ENCODE assay signal across 16 cellular contexts in genomic region chr3:177426151-177426904, GRCh38.
A peak's percentile ranks its signal among the peaks of the same experiment; 100 is the strongest.
DNase-seq lines count a peak whose midpoint lies in the region; ATAC-seq and TF ChIP-seq lines count a peak whose summit lies in the region.
"Had no signal": no experiment of that assay in that cellular context is flagged by ENCODE, and none has a peak within 500 bp of the region (broad histone marks: within the 10 kb centered on the region; RNA-seq: fewer than 3 reads in every experiment).

No MANE protein-coding gene starts in this region.

- POLR2A ChIA-PET in activated CD4-positive, alpha-beta T cell treated with anti-CD3 and anti-CD28 coated beads for 36 hours (lab: Charles Lee) = interaction anchor here (0.7 to 0.9 kb wide), 2 partner anchors 89 to 389 kb away, joined by 3 read pairs; no protein-coding TSS in a partner anchor

- H3K4me1 Mint-ChIP-seq in activated CD4-positive, alpha-beta T cell treated with anti-CD3 and anti-CD28 coated beads for 36 hours = peaks cover 37% of the 10 kb centered on the region
- H3K4me1 Mint-ChIP-seq in activated T-helper 2 cell treated with anti-CD3 and anti-CD28 coated beads, Interferon-gamma antibody, Interleukin-2, Interleukin-4, amounts not matched to agents 10 μg/mL and 5 μg/mL and 100 μg/mL, durations not matched to agents 14 hours and 24 hours and 36 hours (ENCODE audit: low read depth) = peaks cover 38% of the 10 kb centered on the region
- peaks cover 58% of the 10 kb centered on the region for H3K4me1 Mint-ChIP-seq in nephron

- no peak overlapping the region for H3K4me3 Mint-ChIP-seq in activated CD4-positive, alpha-beta T cell treated with anti-CD3 and anti-CD28 coated beads for 36 hours
- peak overlapping the region; percentile 15 for H3K4me3 Mint-ChIP-seq in activated T-helper 2 cell treated with anti-CD3 and anti-CD28 coated beads, Interferon-gamma antibody, Interleukin-2, Interleukin-4, amounts not matched to agents 10 μg/mL and 5 μg/mL and 100 μg/mL, durations not matched to agents 14 hours and 24 hours and 36 hours (ENCODE audit: low read depth)
- no peak overlapping the region for H3K4me3 Mint-ChIP-seq in nephron
- H3K4me3 Mint-ChIP-seq: GM23338 had no signal

- H3K9me3 Mint-ChIP-seq in activated CD4-positive, alpha-beta T cell treated with anti-CD3 and anti-CD28 coated beads for 36 hours (ENCODE audit: low read depth) = no peaks in the 10 kb centered on the region
- H3K9me3 Mint-ChIP-seq in activated T-helper 2 cell treated with anti-CD3 and anti-CD28 coated beads, Interferon-gamma antibody, Interleukin-2, Interleukin-4, amounts not matched to agents 10 μg/mL and 5 μg/mL and 100 μg/mL, durations not matched to agents 14 hours and 24 hours and 36 hours = peaks cover 5% of the 10 kb centered on the region
- peaks cover 4% of the 10 kb centered on the region for H3K9me3 Mint-ChIP-seq in nephron
- H3K9me3 Mint-ChIP-seq: GM23338 had no signal

- peaks cover 3% of the 10 kb centered on the region for H3K27me3 Mint-ChIP-seq in activated CD4-positive, alpha-beta T cell treated with anti-CD3 and anti-CD28 coated beads for 36 hours
- peaks cover 2% of the 10 kb centered on the region for H3K27me3 Mint-ChIP-seq in activated T-helper 2 cell treated with anti-CD3 and anti-CD28 coated beads, Interferon-gamma antibody, Interleukin-2, Interleukin-4, amounts not matched to agents 10 μg/mL and 5 μg/mL and 100 μg/mL, durations not matched to agents 14 hours and 24 hours and 36 hours (ENCODE audit: low read depth)
- H3K27me3 Mint-ChIP-seq in nephron (ENCODE audit: low read depth) = peaks cover 3% of the 10 kb centered on the region

- TF ChIP-seq CTCF in nephron (IDR thresholded peaks at IDR 0.05; ENCODE audit: unreplicated experiment in 3 of 3) = no peak

- DNase-seq in activated CD4-positive, alpha-beta T cell treated with anti-CD3 and anti-CD28 coated beads for 36 hours = no peak
- no peak for DNase-seq in activated CD4-positive, alpha-beta T cell treated with anti-CD3 and anti-CD28 coated beads for 1 hour
- DNase-seq in M059J (ENCODE audit: low read depth) (peak; percentile 70), MV-4-11 (lab: John Stamatoyannopoulos, UW) (no peak), NCI-H1048 (lab: John Stamatoyannopoulos, UW) (no peak)
- DNase-seq in activated T-helper 2 cell treated with anti-CD3 and anti-CD28 coated beads, Interferon-gamma antibody, Interleukin-2, Interleukin-4, amounts not matched to agents 10 μg/mL and 5 μg/mL and 100 μg/mL, durations not matched to agents 14 hours and 24 hours and 36 hours (ENCODE audit: low spot score) = no peak
- DNase-seq: aorta, left ventricle myocardium inferior, NCI-H2029 treated with DMSO at 0.1 percent for 48 hours, NCI-H748 treated with DMSO at 0.1 percent for 48 hours, retina, Right ventricle myocardium superior had no signal

- no peak for ATAC-seq in activated CD4-positive, alpha-beta T cell treated with anti-CD3 and anti-CD28 coated beads for 36 hours
- ATAC-seq in GM18861 (IDR thresholded peaks at IDR 0.05; ENCODE audit: unreplicated experiment) = no peak
- ATAC-seq: A549, GM23338 had no signal

- CTCF ChIA-PET in activated CD4-positive, alpha-beta T cell treated with anti-CD3 and anti-CD28 coated beads for 36 hours (lab: Charles Lee) = interaction anchor here (0.7 to 1.9 kb wide), 5 partner anchors 11 to 66 kb away, joined by 3 to 8 read pairs (median 3); no protein-coding TSS in a partner anchor

- peaks cover 3% of the 10 kb centered on the region for H3K36me3 Mint-ChIP-seq in activated CD4-positive, alpha-beta T cell treated with anti-CD3 and anti-CD28 coated beads for 36 hours (ENCODE audit: low read depth)
- peaks cover 4% of the 10 kb centered on the region for H3K36me3 Mint-ChIP-seq in activated T-helper 2 cell treated with anti-CD3 and anti-CD28 coated beads, Interferon-gamma antibody, Interleukin-2, Interleukin-4, amounts not matched to agents 10 μg/mL and 5 μg/mL and 100 μg/mL, durations not matched to agents 14 hours and 24 hours and 36 hours (ENCODE audit: low read depth)
- H3K36me3 Mint-ChIP-seq in nephron (ENCODE audit: low read depth) = no peaks in the 10 kb centered on the region

- peak overlapping the region; percentile 92 for H3K27ac Mint-ChIP-seq in activated CD4-positive, alpha-beta T cell treated with anti-CD3 and anti-CD28 coated beads for 36 hours
- peak overlapping the region; percentile 69 for H3K27ac Mint-ChIP-seq in activated T-helper 2 cell treated with anti-CD3 and anti-CD28 coated beads, Interferon-gamma antibody, Interleukin-2, Interleukin-4, amounts not matched to agents 10 μg/mL and 5 μg/mL and 100 μg/mL, durations not matched to agents 14 hours and 24 hours and 36 hours
- peak overlapping the region; percentile 4 to 78 (median 63) for H3K27ac Mint-ChIP-seq in nephron
- H3K27ac Mint-ChIP-seq: GM23338 had no signal

- intact Hi-C loops in activated CD4-positive, alpha-beta T cell treated with anti-CD3 and anti-CD28 coated beads for 36 hours (cut with DNase I, micrococcal nuclease) = loop anchor here (2.0 to 5.0 kb wide), 5 partner anchors 110 to 576 kb away; no protein-coding TSS in a partner anchor
- intact Hi-C loops in activated T-helper 2 cell treated with anti-CD3 and anti-CD28 coated beads, Interferon-gamma antibody, Interleukin-2, Interleukin-4, amounts not matched to agents 10 μg/mL and 5 μg/mL and 100 μg/mL, durations not matched to agents 14 hours and 24 hours and 36 hours (cut with micrococcal nuclease) = loop anchor here (2.0 kb wide), 5 partner anchors 164 to 568 kb away; no protein-coding TSS in a partner anchor
